21 cellular contexts compared by ENCODE assay signal in the genomic region with DNA sequence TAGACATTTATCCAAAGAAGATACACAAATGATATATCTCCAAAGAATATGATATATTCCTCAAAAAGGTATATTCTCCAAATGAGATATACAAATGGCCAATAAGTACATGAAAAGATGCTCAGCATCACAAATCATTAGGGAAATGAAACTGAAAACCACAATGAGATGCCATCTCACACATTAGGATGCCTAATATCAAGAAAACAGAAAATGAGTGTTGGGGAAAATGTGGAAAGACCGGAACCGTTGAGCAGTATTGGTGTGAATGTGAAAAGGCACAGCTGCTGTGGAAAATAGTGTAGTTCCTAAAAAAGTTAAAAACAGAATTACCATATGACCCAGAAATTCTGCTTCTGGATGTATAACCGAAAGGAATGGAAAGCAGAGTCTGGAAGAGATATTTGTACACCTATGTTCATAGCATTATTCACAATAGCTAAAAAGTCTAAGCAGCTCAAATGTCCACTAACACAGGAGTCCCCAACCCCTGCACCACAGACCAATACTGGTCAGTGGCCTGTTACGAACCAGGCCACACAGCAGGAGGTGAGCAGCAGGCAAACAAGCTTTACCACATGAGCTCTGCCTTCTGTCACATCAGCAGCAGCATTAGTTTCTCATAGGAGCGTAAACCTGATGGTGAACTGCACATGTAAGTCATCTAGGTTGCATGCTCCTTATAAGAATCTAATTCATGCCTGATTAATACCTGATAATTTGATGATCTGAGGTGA.
DNase-seq lines count a peak whose midpoint lies in the region; ATAC-seq, FAIRE-seq and TF ChIP-seq lines count a peak whose summit lies in the region.
"Had no signal": no experiment of that assay in that cellular context is flagged by ENCODE, and none has a peak within 500 bp of the region (broad histone marks: within the 10 kb centered on the region; RNA-seq: fewer than 3 reads in every experiment).

No MANE protein-coding gene starts in this region.

- H3K4me3 ChIP-seq in bronchial epithelial cell (ENCODE audit: low read depth, low read length), result no peak overlapping the region
- H3K4me3 ChIP-seq: SK-N-MC had no signal

- ATAC-seq in HG03342 (IDR thresholded peaks at IDR 0.05; ENCODE audit: unreplicated experiment), result peak; percentile 64

- H3K36me3 ChIP-seq in bronchial epithelial cell (ENCODE audit: control insufficient read depth, insufficient read depth, low read length), result no peaks in the 10 kb centered on the region

- no peak for TF ChIP-seq POLR2A in H54 (IDR thresholded peaks at IDR 0.05; ENCODE audit: low read depth, low read length)

- no peak for TF ChIP-seq CTCF in bronchial epithelial cell (IDR thresholded peaks at IDR 0.05; ENCODE audit: insufficient read depth, low read length, severe bottlenecking)

- H3K27me3 ChIP-seq in bronchial epithelial cell (ENCODE audit: control insufficient read depth, insufficient read depth, low read length), result no peaks in the 10 kb centered on the region

- DNase-seq in NCI-H748 (lab: John Stamatoyannopoulos, UW; ENCODE audit: unreplicated experiment), result peak; percentile 7
- DNase-seq in NCI-H748 treated with DMSO at 0.1 percent for 48 hours (lab: John Stamatoyannopoulos, UW), result no peak
- no peak for DNase-seq in bronchial epithelial cell (ENCODE audit: low read depth)
- DNase-seq in COLO829 (ENCODE audit: low spot score), result no peak
- DNase-seq in effector CD4-positive, alpha-beta T cell, result no peak
- no peak for DNase-seq in NCI-H2081 (lab: John Stamatoyannopoulos, UW)
- DNase-seq in H54 (ENCODE audit: insufficient read length, low spot score), result no peak
- DNase-seq: 8988T; CD4-positive, alpha-beta memory T cell; HCEC 1CT; NCI-H1092; NCI-H1694 treated with DMSO at 0.1 percent for 48 hours; NCI-H345; NCI-H526 treated with DMSO at 0.1 percent for 48 hours; Right ventricle myocardium superior; T-helper 9 cell had no signal

- peak; percentile 7 for FAIRE-seq in bronchial epithelial cell (lab: Jason Lieb, UNC)
- no peak for FAIRE-seq in H54 (lab: Jason Lieb, UNC)
- FAIRE-seq: GM18507, GM19239, RCC 7860 had no signal
